Comparison of ENCODE assay signal across 1 cellular context in genomic region chr4:102687982-102688433, GRCh38.
A peak's percentile ranks its signal among the peaks of the same experiment; 100 is the strongest.
TF ChIP-seq lines count a peak whose summit lies in the region.

No MANE protein-coding gene starts in this region.

TF ChIP-seq in K562, 482 proteins besides CTCF, POLR2A, EP300 and RAD21 (continued from another document):
- TF ChIP-seq ZBTB40 (IDR thresholded peaks at IDR 0.05), result 0 out of 2 replicates have a peak, but pooled peaks have one; percentile 31
- TF ChIP-seq ZBTB40 (CRISPR knock-in tag; IDR thresholded peaks at IDR 0.05), result no peak
- TF ChIP-seq MBD2 (IDR thresholded peaks at IDR 0.05; ENCODE audit: borderline replicate concordance, low read depth), result no peak
- no peak for TF ChIP-seq NFYB (IDR thresholded peaks at IDR 0.05; ENCODE audit: extremely low read depth, insufficient read length)
- TF ChIP-seq ARID3A (IDR thresholded peaks at IDR 0.05; ENCODE audit: borderline replicate concordance, low read depth, low read length), result no peak
- no peak for TF ChIP-seq MEF2D (tag; conservative IDR thresholded peaks at IDR 0.05; ENCODE audit: low read depth)
- TF ChIP-seq ZKSCAN3 (CRISPR knock-in tag; IDR thresholded peaks at IDR 0.05), result no peak
- no peak for TF ChIP-seq XRCC5 (IDR thresholded peaks at IDR 0.05; ENCODE audit: low read depth, low read length)
- 0 out of 2 replicates have a peak, but pooled peaks have one; percentile 10 for TF ChIP-seq ARID2 (IDR thresholded peaks at IDR 0.05)
- TF ChIP-seq ZNF347 (CRISPR knock-in tag; IDR thresholded peaks at IDR 0.05; ENCODE audit: low read depth), result no peak
